Comparison of ENCODE assay signal across 20 cellular contexts in the genomic region with DNA sequence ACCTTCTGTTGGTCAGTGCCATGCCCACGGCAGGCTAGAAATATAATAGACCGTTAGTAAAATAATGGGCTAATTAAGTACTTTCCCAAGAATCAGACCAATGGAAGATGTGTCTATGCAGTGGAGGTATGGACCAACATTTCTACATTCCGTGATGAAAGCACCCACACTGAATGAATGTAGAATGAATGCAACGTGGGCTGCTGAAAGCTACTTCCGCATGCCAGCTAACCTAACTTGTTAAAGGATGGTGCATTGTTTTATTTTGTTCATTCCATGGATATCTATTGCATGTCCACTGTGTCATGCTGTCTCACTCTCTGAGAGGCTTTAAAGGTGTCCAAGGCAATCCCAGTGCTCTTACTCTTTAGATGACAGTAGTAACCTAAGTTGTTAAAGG.
DNase-seq lines count a peak whose midpoint lies in the region; ATAC-seq, FAIRE-seq and TF ChIP-seq lines count a peak whose summit lies in the region.
"Had no signal": no experiment of that assay in that cellular context is flagged by ENCODE, and none has a peak within 500 bp of the region (broad histone marks: within the 10 kb centered on the region; RNA-seq: fewer than 3 reads in every experiment).

No MANE protein-coding gene starts in this region.

- TF ChIP-seq RAD21 in SK-N-SH (IDR thresholded peaks at IDR 0.05; ENCODE audit: low read length), result no peak

- 49% methylated on average over 5 of the region's 5 CpGs for WGBS in SK-N-SH (ENCODE audit: low lambda C conversion rate)

- DNase-seq in SK-N-SH (no peak), bronchial epithelial cell (ENCODE audit: low read depth) (no peak), G401 (ENCODE audit: low spot score) (no peak)
- DNase-seq in stimulated activated CD4-positive, alpha-beta T cell treated with anti-CD3 and anti-CD28 coated beads, Interleukin-15, amount 100 ng/mL, for 24 hours, result no peak
- DNase-seq: AML-193; Caco-2; Calu3; CD4-positive, alpha-beta T cell; CD8-positive, alpha-beta T cell; DMS79 treated with DMSO at 0.1 percent for 48 hours; GDM1 had no signal

- no peak overlapping the region for H3K27ac ChIP-seq in SK-N-SH (ENCODE audit: low read depth in 2 of 2, low read length in 1 of 2)
- H3K27ac ChIP-seq: 22Rv1; BLaER1 treated with 17β-estradiol and CSF1 and Interleukin-3, amounts not matched to agents 10 nM and 100 nM; C4-2B had no signal

- no peaks in the 10 kb centered on the region for H3K4me1 ChIP-seq in SK-N-SH (ENCODE audit: control insufficient read depth in 1 of 2, insufficient read depth in 2 of 2, low read depth in 1 of 2, low read length in 1 of 2)
- H3K4me1 ChIP-seq: Caco-2 had no signal

- POLR2A ChIA-PET in SK-N-SH (lab: Yijun Ruan, JAX), result no interaction called here

- CTCF ChIA-PET in SK-N-SH (lab: Yijun Ruan, JAX), result no interaction called here

- no peaks in the 10 kb centered on the region for H4K20me1 ChIP-seq in SK-N-SH (ENCODE audit: insufficient read depth)
- H4K20me1 ChIP-seq: BLaER1 treated with 17β-estradiol and CSF1 and Interleukin-3, amounts not matched to agents 10 nM and 100 nM had no signal

- no peaks in the 10 kb centered on the region for H3K9me3 ChIP-seq in SK-N-SH
- H3K9me3 ChIP-seq: A549; BLaER1 treated with 17β-estradiol and CSF1 and Interleukin-3, amounts not matched to agents 10 nM and 100 nM; Caco-2 had no signal

- FAIRE-seq in bronchial epithelial cell (lab: Jason Lieb, UNC), result peak; percentile 28
- FAIRE-seq: A549, D721Med, GM12878, GM12892, GM18507 had no signal

- no peaks in the 10 kb centered on the region for H3K79me2 ChIP-seq in SK-N-SH (ENCODE audit: insufficient read depth)

- no peak for TF ChIP-seq EP300 in SK-N-SH (IDR thresholded peaks at IDR 0.05; ENCODE audit: borderline replicate concordance in 1 of 2, low read depth in 1 of 2, low read length in 1 of 2)

- no peak overlapping the region for H3K9ac ChIP-seq in SK-N-SH
- H3K9ac ChIP-seq: BLaER1 treated with 17β-estradiol and CSF1 and Interleukin-3, amounts not matched to agents 10 nM and 100 nM had no signal

- H2AFZ ChIP-seq in SK-N-SH (ENCODE audit: low read depth), result peak overlapping the region; percentile 50; the same call in 1 of the 2 replicates

- H3K4me3 ChIP-seq in SK-N-SH (ENCODE audit: low read depth in 2 of 2, low read length in 1 of 2) (no peak overlapping the region), bronchial epithelial cell (ENCODE audit: low read depth, low read length) (no peak overlapping the region)
- H3K4me3 ChIP-seq: A549; BLaER1 treated with 17β-estradiol and CSF1 and Interleukin-3, amounts not matched to agents 10 nM and 100 nM; GM12878 had no signal

- H3K4me2 ChIP-seq in SK-N-SH, result no peak overlapping the region
- H3K4me2 ChIP-seq: A549; BLaER1 treated with 17β-estradiol and CSF1 and Interleukin-3, amounts not matched to agents 10 nM and 100 nM had no signal

- peaks cover 8% of the 10 kb centered on the region for H3F3A ChIP-seq in SK-N-SH (replicated peaks; ENCODE audit: insufficient read depth)

- H3K36me3 ChIP-seq in SK-N-SH (replicated peaks in 1 of 2; ENCODE audit: control insufficient read depth in 1 of 2, insufficient read depth in 2 of 2, low read length in 1 of 2), result no peaks in the 10 kb centered on the region
- H3K36me3 ChIP-seq in bronchial epithelial cell (ENCODE audit: control insufficient read depth, insufficient read depth, low read length), result no peaks in the 10 kb centered on the region
- H3K36me3 ChIP-seq: BLaER1 treated with 17β-estradiol and CSF1 and Interleukin-3, amounts not matched to agents 10 nM and 100 nM had no signal

- no peak for ATAC-seq in SK-N-SH treated with all-trans-retinoic acid at 6 μM for 48 hours
- ATAC-seq: A549; CD8-positive, alpha-beta T cell; GM12878 had no signal

- H3K27me3 ChIP-seq in SK-N-SH (ENCODE audit: insufficient read depth), result no peaks in the 10 kb centered on the region
- no peaks in the 10 kb centered on the region for H3K27me3 ChIP-seq in bronchial epithelial cell (ENCODE audit: control insufficient read depth, insufficient read depth, low read length)
- H3K27me3 ChIP-seq: BLaER1 treated with 17β-estradiol and CSF1 and Interleukin-3, amounts not matched to agents 10 nM and 100 nM had no signal

- in situ Hi-C loops in G401 (cut with HindIII; ENCODE audit: low sequenced_read_pairs), result no loop called here

- TF ChIP-seq CTCF in SK-N-SH (IDR thresholded peaks at IDR 0.05) (no peak), bronchial epithelial cell (IDR thresholded peaks at IDR 0.05; ENCODE audit: insufficient read depth, low read length, severe bottlenecking) (no peak)

- H3K9me2 ChIP-seq in SK-N-SH, result no peaks in the 10 kb centered on the region

TF ChIP-seq in SK-N-SH, 30 proteins besides CTCF, POLR2A, EP300 and RAD21:
- TF ChIP-seq ELF1 (IDR thresholded peaks at IDR 0.05) (peak; percentile 56), YY1 (IDR thresholded peaks at IDR 0.05; ENCODE audit: low read depth) (no peak), GABPA (IDR thresholded peaks at IDR 0.05; ENCODE audit: low read depth) (no peak), SMC3 (IDR thresholded peaks at IDR 0.05; ENCODE audit: low read depth, low read length) (no peak), RXRA (IDR thresholded peaks at IDR 0.05; ENCODE audit: borderline replicate concordance, low read depth) (no peak)
- TF ChIP-seq, protein P1, sequence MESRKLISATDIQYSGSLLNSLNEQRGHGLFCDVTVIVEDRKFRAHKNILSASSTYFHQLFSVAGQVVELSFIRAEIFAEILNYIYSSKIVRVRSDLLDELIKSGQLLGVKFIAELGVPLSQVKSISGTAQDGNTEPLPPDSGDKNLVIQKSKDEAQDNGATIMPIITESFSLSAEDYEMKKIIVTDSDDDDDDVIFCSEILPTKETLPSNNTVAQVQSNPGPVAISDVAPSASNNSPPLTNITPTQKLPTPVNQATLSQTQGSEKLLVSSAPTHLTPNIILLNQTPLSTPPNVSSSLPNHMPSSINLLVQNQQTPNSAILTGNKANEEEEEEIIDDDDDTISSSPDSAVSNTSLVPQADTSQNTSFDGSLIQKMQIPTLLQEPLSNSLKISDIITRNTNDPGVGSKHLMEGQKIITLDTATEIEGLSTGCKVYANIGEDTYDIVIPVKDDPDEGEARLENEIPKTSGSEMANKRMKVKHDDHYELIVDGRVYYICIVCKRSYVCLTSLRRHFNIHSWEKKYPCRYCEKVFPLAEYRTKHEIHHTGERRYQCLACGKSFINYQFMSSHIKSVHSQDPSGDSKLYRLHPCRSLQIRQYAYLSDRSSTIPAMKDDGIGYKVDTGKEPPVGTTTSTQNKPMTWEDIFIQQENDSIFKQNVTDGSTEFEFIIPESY (IDR thresholded peaks at IDR 0.05; ENCODE audit: borderline replicate concordance, low read depth), result no peak
- TF ChIP-seq, protein P2, sequence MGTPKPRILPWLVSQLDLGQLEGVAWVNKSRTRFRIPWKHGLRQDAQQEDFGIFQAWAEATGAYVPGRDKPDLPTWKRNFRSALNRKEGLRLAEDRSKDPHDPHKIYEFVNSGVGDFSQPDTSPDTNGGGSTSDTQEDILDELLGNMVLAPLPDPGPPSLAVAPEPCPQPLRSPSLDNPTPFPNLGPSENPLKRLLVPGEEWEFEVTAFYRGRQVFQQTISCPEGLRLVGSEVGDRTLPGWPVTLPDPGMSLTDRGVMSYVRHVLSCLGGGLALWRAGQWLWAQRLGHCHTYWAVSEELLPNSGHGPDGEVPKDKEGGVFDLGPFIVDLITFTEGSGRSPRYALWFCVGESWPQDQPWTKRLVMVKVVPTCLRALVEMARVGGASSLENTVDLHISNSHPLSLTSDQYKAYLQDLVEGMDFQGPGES (IDR thresholded peaks at IDR 0.05; ENCODE audit: low read depth, low read length), result no peak

TF ChIP-seq in SK-N-SH treated with all-trans-retinoic acid at 6 μM for 48 hours, 23 proteins besides CTCF, POLR2A, EP300 and RAD21:
- TF ChIP-seq RARB (CRISPR knock-in tag; IDR thresholded peaks at IDR 0.05) (no peak), PPARA (CRISPR knock-in tag; IDR thresholded peaks at IDR 0.05; ENCODE audit: borderline replicate concordance) (no peak), ZNF565 (CRISPR knock-in tag; conservative IDR thresholded peaks at IDR 0.05; ENCODE audit: low read depth) (no peak), ZFP3 (CRISPR knock-in tag; IDR thresholded peaks at IDR 0.05) (no peak), OSR1 (CRISPR knock-in tag; IDR thresholded peaks at IDR 0.05) (no peak)
